25 cellular contexts compared by ENCODE assay signal in genomic region chr2:38909872-38910271, GRCh38.
"Had no signal": no experiment of that assay in that cellular context is flagged by ENCODE, and none has a peak within 500 bp of the region (broad histone marks: within the 10 kb centered on the region; RNA-seq: fewer than 3 reads in every experiment).

No MANE protein-coding gene starts in this region.

- H3K79me2 ChIP-seq: hepatocyte, parathyroid adenoma had no signal

- H3K4me2 ChIP-seq: hepatocyte, neural progenitor cell had no signal

- H3K27me3 Mint-ChIP-seq: stimulated activated naive CD8-positive, alpha-beta T cell treated with anti-CD3 and anti-CD28 coated beads, Interleukin-15, Interleukin-2, amounts not matched to agents 100 ng/mL and 50 ng/mL, for 24 hours; type B pancreatic cell had no signal

- H3K9me3 ChIP-seq: left lung, lower lobe of right lung, neutrophil, right atrium auricular region, right lobe of liver, suprapubic skin, thoracic aorta, tibial artery, uterus had no signal

- H3K9me3 Mint-ChIP-seq: natural killer cell; nephron progenitor cell; neural progenitor cell; stimulated activated effector memory CD8-positive, alpha-beta T cell treated with anti-CD3 and anti-CD28 coated beads, Interleukin-12 subunit alpha, Interleukin-12 subunit beta, amount 100 ng/mL, for 72 hours; stimulated activated naive CD8-positive, alpha-beta T cell treated with anti-CD3 and anti-CD28 coated beads, Interleukin-15, Interleukin-2, amounts not matched to agents 100 ng/mL and 50 ng/mL, for 24 hours; type B pancreatic cell had no signal

- H3K4me3 ChIP-seq: hepatocyte, left lung, lower lobe of right lung, neural progenitor cell, right atrium auricular region, right lobe of liver, skin epidermis, suprapubic skin, thoracic aorta, tibial artery, uterus had no signal

- H3K27me3 ChIP-seq: hepatocyte, left lung, neural progenitor cell, neutrophil, right lobe of liver, suprapubic skin, tibial artery, uterus had no signal

- H3K36me3 Mint-ChIP-seq: natural killer cell; neural progenitor cell; stimulated activated effector memory CD8-positive, alpha-beta T cell treated with anti-CD3 and anti-CD28 coated beads, Interleukin-12 subunit alpha, Interleukin-12 subunit beta, amount 100 ng/mL, for 72 hours; type B pancreatic cell had no signal

- ATAC-seq: left colon; left lung; lower lobe of right lung; natural killer cell; right lobe of liver; stimulated activated effector memory CD8-positive, alpha-beta T cell treated with anti-CD3 and anti-CD28 coated beads, Interleukin-12 subunit alpha, Interleukin-12 subunit beta, amount 100 ng/mL, for 72 hours had no signal

- H3K9ac ChIP-seq: neural progenitor cell, parathyroid adenoma had no signal

- DNase-seq: left colon; left lung; lower lobe of right lung; mammary epithelial cell; mesenchymal stem cell; natural killer cell; nephron progenitor cell; occipital lobe; right lobe of liver; stimulated activated CD4-positive, alpha-beta T cell treated with anti-CD3 and anti-CD28 coated beads, Interleukin-4, amount 100 ng/mL, for 24 hours; stimulated activated naive CD4-positive, alpha-beta T cell; tibial artery; uterus had no signal

- H2AFZ ChIP-seq: hepatocyte, neural progenitor cell, parathyroid adenoma had no signal

- H3K4me1 Mint-ChIP-seq: natural killer cell, neural progenitor cell had no signal

- H3K27ac ChIP-seq: hepatocyte, left lung, lower lobe of right lung, neural progenitor cell, neutrophil, parathyroid adenoma, right atrium auricular region, right lobe of liver, skin epidermis, suprapubic skin, thoracic aorta, tibial artery, uterus had no signal

- H3K4me1 ChIP-seq: left lung, lower lobe of right lung, neural progenitor cell, right atrium auricular region, right lobe of liver, suprapubic skin, tibial artery, uterus had no signal

- H3K36me3 ChIP-seq: left lung, lower lobe of right lung, neural progenitor cell, neutrophil, right atrium auricular region, right lobe of liver, suprapubic skin, thoracic aorta, tibial artery, uterus had no signal

- H3K27ac Mint-ChIP-seq: natural killer cell; nephron progenitor cell; neural progenitor cell; stimulated activated effector memory CD8-positive, alpha-beta T cell treated with anti-CD3 and anti-CD28 coated beads, Interleukin-12 subunit alpha, Interleukin-12 subunit beta, amount 100 ng/mL, for 72 hours; stimulated activated naive CD8-positive, alpha-beta T cell treated with anti-CD3 and anti-CD28 coated beads, Interleukin-15, Interleukin-2, amounts not matched to agents 100 ng/mL and 50 ng/mL, for 24 hours; type B pancreatic cell had no signal

- FAIRE-seq: keratinocyte had no signal

- H3K4me3 Mint-ChIP-seq: natural killer cell; nephron progenitor cell; neural progenitor cell; stimulated activated effector memory CD8-positive, alpha-beta T cell treated with anti-CD3 and anti-CD28 coated beads, Interleukin-12 subunit alpha, Interleukin-12 subunit beta, amount 100 ng/mL, for 72 hours; stimulated activated naive CD8-positive, alpha-beta T cell treated with anti-CD3 and anti-CD28 coated beads, Interleukin-15, Interleukin-2, amounts not matched to agents 100 ng/mL and 50 ng/mL, for 24 hours; type B pancreatic cell had no signal
